1 cellular context compared by ENCODE assay signal in the genomic region with DNA sequence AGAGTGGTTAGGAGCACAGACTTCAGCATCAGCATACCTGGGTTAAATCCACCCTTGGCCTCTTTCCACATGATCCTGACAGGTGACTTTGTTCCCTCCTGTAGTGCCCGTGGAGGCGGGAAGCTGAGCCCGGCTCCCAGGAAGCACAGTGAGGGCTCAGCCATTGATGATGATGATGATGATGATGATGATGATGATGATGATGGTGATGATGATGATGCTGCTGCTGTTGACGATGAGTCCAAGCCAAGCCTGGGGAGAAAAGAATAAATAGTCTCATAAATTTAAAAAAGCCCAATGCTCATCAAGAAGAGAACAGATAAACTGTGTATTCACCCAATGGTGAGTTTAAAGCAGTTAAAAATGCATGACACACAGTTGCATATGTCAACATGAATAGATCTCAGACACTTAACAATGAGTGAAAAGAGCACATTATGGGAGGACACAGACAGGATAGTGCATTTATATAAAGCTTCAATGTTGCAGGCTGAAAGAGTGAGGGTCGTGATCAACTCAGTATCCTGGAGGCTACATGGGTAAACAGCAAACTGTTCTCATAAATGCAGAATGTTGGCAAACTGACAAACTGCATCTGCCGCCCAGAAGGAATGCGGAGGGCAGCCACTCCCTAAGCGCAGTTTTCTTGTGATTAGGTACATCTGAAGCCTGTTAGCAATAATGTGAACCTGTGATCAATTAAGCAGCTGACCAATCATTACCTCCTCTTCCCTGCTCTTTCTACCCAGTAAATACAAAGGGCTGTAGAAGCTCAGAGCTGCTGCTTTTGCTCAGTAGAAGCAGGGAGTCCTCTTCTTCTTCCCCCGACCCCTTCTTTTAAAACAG.
TF ChIP-seq lines count a peak whose summit lies in the region.

No MANE protein-coding gene starts in this region.

TF ChIP-seq in GM23338, 12 proteins besides CTCF, POLR2A, EP300 and RAD21:
- TF ChIP-seq, protein P1, sequence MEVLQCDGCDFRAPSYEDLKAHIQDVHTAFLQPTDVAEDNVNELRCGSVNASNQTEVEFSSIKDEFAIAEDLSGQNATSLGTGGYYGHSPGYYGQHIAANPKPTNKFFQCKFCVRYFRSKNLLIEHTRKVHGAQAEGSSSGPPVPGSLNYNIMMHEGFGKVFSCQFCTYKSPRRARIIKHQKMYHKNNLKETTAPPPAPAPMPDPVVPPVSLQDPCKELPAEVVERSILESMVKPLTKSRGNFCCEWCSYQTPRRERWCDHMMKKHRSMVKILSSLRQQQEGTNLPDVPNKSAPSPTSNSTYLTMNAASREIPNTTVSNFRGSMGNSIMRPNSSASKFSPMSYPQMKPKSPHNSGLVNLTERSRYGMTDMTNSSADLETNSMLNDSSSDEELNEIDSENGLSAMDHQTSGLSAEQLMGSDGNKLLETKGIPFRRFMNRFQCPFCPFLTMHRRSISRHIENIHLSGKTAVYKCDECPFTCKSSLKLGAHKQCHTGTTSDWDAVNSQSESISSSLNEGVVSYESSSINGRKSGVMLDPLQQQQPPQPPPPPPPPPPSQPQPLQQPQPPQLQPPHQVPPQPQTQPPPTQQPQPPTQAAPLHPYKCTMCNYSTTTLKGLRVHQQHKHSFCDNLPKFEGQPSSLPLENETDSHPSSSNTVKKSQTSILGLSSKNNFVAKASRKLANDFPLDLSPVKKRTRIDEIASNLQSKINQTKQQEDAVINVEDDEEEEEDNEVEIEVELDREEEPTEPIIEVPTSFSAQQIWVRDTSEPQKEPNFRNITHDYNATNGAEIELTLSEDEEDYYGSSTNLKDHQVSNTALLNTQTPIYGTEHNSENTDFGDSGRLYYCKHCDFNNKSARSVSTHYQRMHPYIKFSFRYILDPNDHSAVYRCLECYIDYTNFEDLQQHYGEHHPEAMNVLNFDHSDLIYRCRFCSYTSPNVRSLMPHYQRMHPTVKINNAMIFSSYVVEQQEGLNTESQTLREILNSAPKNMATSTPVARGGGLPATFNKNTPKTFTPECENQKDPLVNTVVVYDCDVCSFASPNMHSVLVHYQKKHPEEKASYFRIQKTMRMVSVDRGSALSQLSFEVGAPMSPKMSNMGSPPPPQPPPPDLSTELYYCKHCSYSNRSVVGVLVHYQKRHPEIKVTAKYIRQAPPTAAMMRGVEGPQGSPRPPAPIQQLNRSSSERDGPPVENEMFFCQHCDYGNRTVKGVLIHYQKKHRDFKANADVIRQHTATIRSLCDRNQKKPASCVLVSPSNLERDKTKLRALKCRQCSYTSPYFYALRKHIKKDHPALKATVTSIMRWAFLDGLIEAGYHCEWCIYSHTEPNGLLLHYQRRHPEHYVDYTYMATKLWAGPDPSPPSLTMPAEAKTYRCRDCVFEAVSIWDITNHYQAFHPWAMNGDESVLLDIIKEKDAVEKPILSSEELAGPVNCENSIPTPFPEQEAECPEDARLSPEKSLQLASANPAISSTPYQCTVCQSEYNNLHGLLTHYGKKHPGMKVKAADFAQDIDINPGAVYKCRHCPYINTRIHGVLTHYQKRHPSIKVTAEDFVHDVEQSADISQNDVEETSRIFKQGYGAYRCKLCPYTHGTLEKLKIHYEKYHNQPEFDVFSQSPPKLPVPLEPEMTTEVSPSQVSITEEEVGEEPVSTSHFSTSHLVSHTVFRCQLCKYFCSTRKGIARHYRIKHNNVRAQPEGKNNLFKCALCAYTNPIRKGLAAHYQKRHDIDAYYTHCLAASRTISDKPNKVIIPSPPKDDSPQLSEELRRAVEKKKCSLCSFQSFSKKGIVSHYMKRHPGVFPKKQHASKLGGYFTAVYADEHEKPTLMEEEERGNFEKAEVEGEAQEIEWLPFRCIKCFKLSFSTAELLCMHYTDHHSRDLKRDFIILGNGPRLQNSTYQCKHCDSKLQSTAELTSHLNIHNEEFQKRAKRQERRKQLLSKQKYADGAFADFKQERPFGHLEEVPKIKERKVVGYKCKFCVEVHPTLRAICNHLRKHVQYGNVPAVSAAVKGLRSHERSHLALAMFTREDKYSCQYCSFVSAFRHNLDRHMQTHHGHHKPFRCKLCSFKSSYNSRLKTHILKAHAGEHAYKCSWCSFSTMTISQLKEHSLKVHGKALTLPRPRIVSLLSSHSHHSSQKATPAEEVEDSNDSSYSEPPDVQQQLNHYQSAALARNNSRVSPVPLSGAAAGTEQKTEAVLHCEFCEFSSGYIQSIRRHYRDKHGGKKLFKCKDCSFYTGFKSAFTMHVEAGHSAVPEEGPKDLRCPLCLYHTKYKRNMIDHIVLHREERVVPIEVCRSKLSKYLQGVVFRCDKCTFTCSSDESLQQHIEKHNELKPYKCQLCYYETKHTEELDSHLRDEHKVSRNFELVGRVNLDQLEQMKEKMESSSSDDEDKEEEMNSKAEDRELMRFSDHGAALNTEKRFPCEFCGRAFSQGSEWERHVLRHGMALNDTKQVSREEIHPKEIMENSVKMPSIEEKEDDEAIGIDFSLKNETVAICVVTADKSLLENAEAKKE (CRISPR knock-in tag; IDR thresholded peaks at IDR 0.05), result no peak
- TF ChIP-seq ZNF114 (CRISPR knock-in tag; IDR thresholded peaks at IDR 0.05), result no peak
- TF ChIP-seq STAT1 (IDR thresholded peaks at IDR 0.05; ENCODE audit: unreplicated experiment), result no peak
- TF ChIP-seq JUNB (IDR thresholded peaks at IDR 0.05; ENCODE audit: unreplicated experiment), result no peak
- no peak for TF ChIP-seq EZH2 (IDR thresholded peaks at IDR 0.05; ENCODE audit: low read depth, unreplicated experiment)
- TF ChIP-seq, protein P2, sequence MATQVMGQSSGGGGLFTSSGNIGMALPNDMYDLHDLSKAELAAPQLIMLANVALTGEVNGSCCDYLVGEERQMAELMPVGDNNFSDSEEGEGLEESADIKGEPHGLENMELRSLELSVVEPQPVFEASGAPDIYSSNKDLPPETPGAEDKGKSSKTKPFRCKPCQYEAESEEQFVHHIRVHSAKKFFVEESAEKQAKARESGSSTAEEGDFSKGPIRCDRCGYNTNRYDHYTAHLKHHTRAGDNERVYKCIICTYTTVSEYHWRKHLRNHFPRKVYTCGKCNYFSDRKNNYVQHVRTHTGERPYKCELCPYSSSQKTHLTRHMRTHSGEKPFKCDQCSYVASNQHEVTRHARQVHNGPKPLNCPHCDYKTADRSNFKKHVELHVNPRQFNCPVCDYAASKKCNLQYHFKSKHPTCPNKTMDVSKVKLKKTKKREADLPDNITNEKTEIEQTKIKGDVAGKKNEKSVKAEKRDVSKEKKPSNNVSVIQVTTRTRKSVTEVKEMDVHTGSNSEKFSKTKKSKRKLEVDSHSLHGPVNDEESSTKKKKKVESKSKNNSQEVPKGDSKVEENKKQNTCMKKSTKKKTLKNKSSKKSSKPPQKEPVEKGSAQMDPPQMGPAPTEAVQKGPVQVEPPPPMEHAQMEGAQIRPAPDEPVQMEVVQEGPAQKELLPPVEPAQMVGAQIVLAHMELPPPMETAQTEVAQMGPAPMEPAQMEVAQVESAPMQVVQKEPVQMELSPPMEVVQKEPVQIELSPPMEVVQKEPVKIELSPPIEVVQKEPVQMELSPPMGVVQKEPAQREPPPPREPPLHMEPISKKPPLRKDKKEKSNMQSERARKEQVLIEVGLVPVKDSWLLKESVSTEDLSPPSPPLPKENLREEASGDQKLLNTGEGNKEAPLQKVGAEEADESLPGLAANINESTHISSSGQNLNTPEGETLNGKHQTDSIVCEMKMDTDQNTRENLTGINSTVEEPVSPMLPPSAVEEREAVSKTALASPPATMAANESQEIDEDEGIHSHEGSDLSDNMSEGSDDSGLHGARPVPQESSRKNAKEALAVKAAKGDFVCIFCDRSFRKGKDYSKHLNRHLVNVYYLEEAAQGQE (IDR thresholded peaks at IDR 0.05; ENCODE audit: unreplicated experiment), result no peak
- TF ChIP-seq, protein P3, sequence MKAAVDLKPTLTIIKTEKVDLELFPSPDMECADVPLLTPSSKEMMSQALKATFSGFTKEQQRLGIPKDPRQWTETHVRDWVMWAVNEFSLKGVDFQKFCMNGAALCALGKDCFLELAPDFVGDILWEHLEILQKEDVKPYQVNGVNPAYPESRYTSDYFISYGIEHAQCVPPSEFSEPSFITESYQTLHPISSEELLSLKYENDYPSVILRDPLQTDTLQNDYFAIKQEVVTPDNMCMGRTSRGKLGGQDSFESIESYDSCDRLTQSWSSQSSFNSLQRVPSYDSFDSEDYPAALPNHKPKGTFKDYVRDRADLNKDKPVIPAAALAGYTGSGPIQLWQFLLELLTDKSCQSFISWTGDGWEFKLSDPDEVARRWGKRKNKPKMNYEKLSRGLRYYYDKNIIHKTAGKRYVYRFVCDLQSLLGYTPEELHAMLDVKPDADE (IDR thresholded peaks at IDR 0.05), result no peak
- no peak for TF ChIP-seq CREB1 (CRISPR knock-in tag; IDR thresholded peaks at IDR 0.05; ENCODE audit: low read depth)
- no peak for TF ChIP-seq EZH2phosphoT487 (IDR thresholded peaks at IDR 0.05; ENCODE audit: unreplicated experiment)
- TF ChIP-seq ZNF331 (CRISPR knock-in tag; IDR thresholded peaks at IDR 0.05; ENCODE audit: low read depth), result no peak
- TF ChIP-seq NANOG (IDR thresholded peaks at IDR 0.05; ENCODE audit: borderline replicate concordance), result no peak
- TF ChIP-seq POLR2AphosphoS5 (IDR thresholded peaks at IDR 0.05; ENCODE audit: low read depth), result no peak
TF ChIP-seq in GM23338: peak in this region for 0.
